In genomic region chr2:142873850-142874287, GRCh38 we compare ENCODE assay signal across 13 cellular contexts. TPM values are rescaled to one million over a fixed set of nuclear protein-coding genes. Genes with fewer than 3 reads are reported as not detected.
DNase-seq lines count a peak whose midpoint lies in the region; ATAC-seq and TF ChIP-seq lines count a peak whose summit lies in the region.
"Had no signal": no experiment of that assay in that cellular context is flagged by ENCODE, and none has a peak within 500 bp of the region (broad histone marks: within the 10 kb centered on the region; RNA-seq: fewer than 3 reads in every experiment).

No MANE protein-coding gene starts in this region.

- H3K27ac ChIP-seq in RWPE2 (ENCODE audit: poor library complexity, severe bottlenecking) (peak overlapping the region; percentile 95), left lung (peak overlapping the region; percentile 51 to 87), vagina (peak overlapping the region; percentile 74), MM.1S (ENCODE audit: low read length) (no peak overlapping the region)
- H3K27ac ChIP-seq: 22Rv1, HL-60 had no signal

- no peaks in the 10 kb centered on the region for H3K36me3 ChIP-seq in RWPE2 (ENCODE audit: low read depth)
- no peaks in the 10 kb centered on the region for H3K36me3 ChIP-seq in left lung
- no peaks in the 10 kb centered on the region for H3K36me3 ChIP-seq in vagina
- H3K36me3 ChIP-seq in MM.1S (replicated peaks; ENCODE audit: insufficient read depth, low read length) = no peaks in the 10 kb centered on the region
- H3K36me3 ChIP-seq: thoracic aorta had no signal

- no peaks in the 10 kb centered on the region for H3K36me3 Mint-ChIP-seq in activated CD4-positive, alpha-beta T cell treated with anti-CD3 and anti-CD28 coated beads, Interleukin-2, amount 10 ng/mL, durations not matched to agents 24 days and 14 days (ENCODE audit: low read depth)

- H3K4me3 Mint-ChIP-seq in activated CD4-positive, alpha-beta T cell treated with anti-CD3 and anti-CD28 coated beads, Interleukin-2, amount 10 ng/mL, durations not matched to agents 24 days and 14 days = no peak overlapping the region

- no peaks in the 10 kb centered on the region for H3K79me2 ChIP-seq in MM.1S (ENCODE audit: low read length)

- intact Hi-C loops in activated CD4-positive, alpha-beta T cell treated with anti-CD3 and anti-CD28 coated beads, Interleukin-2, amount 10 ng/mL, durations not matched to agents 24 days and 14 days (cut with micrococcal nuclease) = no loop called here
- intact Hi-C loops in left lung (cut with DNase I) (no loop called here), vagina (cut with DNase I) (no loop called here)

- peak overlapping the region; percentile 51 for H3K27ac Mint-ChIP-seq in activated CD4-positive, alpha-beta T cell treated with anti-CD3 and anti-CD28 coated beads, Interleukin-2, amount 10 ng/mL, durations not matched to agents 24 days and 14 days

- H3K4me2 ChIP-seq in MM.1S (ENCODE audit: low read depth, low read length) = no peak overlapping the region

- peaks cover 36% of the 10 kb centered on the region for H3K4me1 ChIP-seq in RWPE2 (ENCODE audit: insufficient read depth, poor library complexity, severe bottlenecking)
- peaks cover 5 to 51% of the 10 kb centered on the region in 2 donors for H3K4me1 ChIP-seq in left lung
- peaks cover 35% of the 10 kb centered on the region for H3K4me1 ChIP-seq in vagina
- no peaks in the 10 kb centered on the region for H3K4me1 ChIP-seq in MM.1S (ENCODE audit: low read length)

- no peaks in the 10 kb centered on the region for H3K27me3 Mint-ChIP-seq in activated CD4-positive, alpha-beta T cell treated with anti-CD3 and anti-CD28 coated beads, Interleukin-2, amount 10 ng/mL, durations not matched to agents 24 days and 14 days

- no peaks in the 10 kb centered on the region for H3K9me3 ChIP-seq in RWPE2 (ENCODE audit: severe bottlenecking)
- no peaks in the 10 kb centered on the region for H3K9me3 ChIP-seq in left lung
- no peaks in the 10 kb centered on the region for H3K9me3 ChIP-seq in vagina
- H3K9me3 ChIP-seq in MM.1S (replicated peaks; ENCODE audit: insufficient read depth, low read length) = no peaks in the 10 kb centered on the region
- H3K9me3 ChIP-seq: thoracic aorta had no signal

- H3K9ac ChIP-seq in MM.1S (ENCODE audit: low read length) = no peak overlapping the region

- no peaks in the 10 kb centered on the region for H3K9me2 ChIP-seq in MM.1S (replicated peaks; ENCODE audit: insufficient read depth, low read length)

- no peaks in the 10 kb centered on the region for H3K27me3 ChIP-seq in RWPE2 (ENCODE audit: insufficient read depth, poor library complexity, severe bottlenecking)
- no peaks in the 10 kb centered on the region for H3K27me3 ChIP-seq in left lung
- H3K27me3 ChIP-seq in vagina = no peaks in the 10 kb centered on the region
- H3K27me3 ChIP-seq in MM.1S (replicated peaks; ENCODE audit: insufficient read depth, low read length) = no peaks in the 10 kb centered on the region

- H2AFZ ChIP-seq in MM.1S (ENCODE audit: low read length) = no peak overlapping the region

- H4K20me1 ChIP-seq in MM.1S (ENCODE audit: insufficient read depth, low read length) = no peaks in the 10 kb centered on the region

- H3K9me3 Mint-ChIP-seq in activated CD4-positive, alpha-beta T cell treated with anti-CD3 and anti-CD28 coated beads, Interleukin-2, amount 10 ng/mL, durations not matched to agents 24 days and 14 days = no peaks in the 10 kb centered on the region

- TF ChIP-seq CTCF in RWPE2 (IDR thresholded peaks at IDR 0.05; ENCODE audit: poor library complexity, severe bottlenecking) (no peak), left lung (IDR thresholded peaks at IDR 0.05) (no peak), vagina (IDR thresholded peaks at IDR 0.05) (no peak), MM.1S (IDR thresholded peaks at IDR 0.05; ENCODE audit: low read length) (no peak)

- no peaks in the 10 kb centered on the region for H3F3A ChIP-seq in MM.1S (ENCODE audit: insufficient read depth, low read length)

- H3K4me1 Mint-ChIP-seq in activated CD4-positive, alpha-beta T cell treated with anti-CD3 and anti-CD28 coated beads, Interleukin-2, amount 10 ng/mL, durations not matched to agents 24 days and 14 days = no peaks in the 10 kb centered on the region

- no peak overlapping the region for H3K4me3 ChIP-seq in RWPE2 (ENCODE audit: severe bottlenecking)
- no peak overlapping the region for H3K4me3 ChIP-seq in left lung
- no peak overlapping the region for H3K4me3 ChIP-seq in vagina
- H3K4me3 ChIP-seq in MM.1S (ENCODE audit: low read length) = no peak overlapping the region
- H3K4me3 ChIP-seq: thoracic aorta had no signal

- TF ChIP-seq POLR2A in vagina (IDR thresholded peaks at IDR 0.05) = no peak

- ATAC-seq in RWPE2 (ENCODE audit: low read depth) = no peak; the same call in 2 of the 3 replicates
- ATAC-seq in left lung = no peak
- ATAC-seq in HG03469 (IDR thresholded peaks at IDR 0.05; ENCODE audit: unreplicated experiment) = no peak

- DNase-seq in activated CD4-positive, alpha-beta T cell treated with anti-CD3 and anti-CD28 coated beads, Interleukin-2, amount 10 ng/mL, durations not matched to agents 24 days and 14 days = no peak
- no peak for DNase-seq in activated CD4-positive, alpha-beta T cell treated with anti-CD3 and anti-CD28 coated beads, Interleukin-2, amount 50 U/mL, for 4 hours
- DNase-seq in RWPE2 (ENCODE audit: low spot score) (no peak), left lung (no peak), vagina (ENCODE audit: extremely low spot score in 2 of 2) (no peak), MM.1S (no peak), NCI-H1048 (lab: John Stamatoyannopoulos, UW) (no peak)
- DNase-seq: NCI-H1105 treated with DMSO at 0.1 percent for 48 hours had no signal

RNA-seq across cellular contexts. Expression of gene KYNU, which starts 3.6 kb away (rescaled TPM):
- total RNA-seq in activated CD4-positive, alpha-beta T cell treated with anti-CD3 and anti-CD28 coated beads, Interleukin-2, amount 10 ng/mL, durations not matched to agents 24 days and 14 days = not detected in 2 replicates
- 10 to 100 TPM in 1 of 2 donors, 1 to 10 TPM in 1; 7.1 to 29.7 TPM for total RNA-seq in left lung
- total RNA-seq in vagina = 3.7 TPM
- total RNA-seq: T-helper 2 cell treated with Interferon-gamma antibody and Interleukin-4, amounts not matched to agents 100 ng/mL and 5 ng/mL, for 36 hours had no signal
